ENCODE assay signal across 8 cellular contexts in genomic region chr17:31095239-31096105, GRCh38. TPM values are rescaled to one million over a fixed set of nuclear protein-coding genes. Genes with fewer than 3 reads are reported as not detected.
DNase-seq lines count a peak whose midpoint lies in the region; ATAC-seq and TF ChIP-seq lines count a peak whose summit lies in the region.

No MANE protein-coding gene starts in this region.

- WGBS in endodermal cell (ENCODE audit: insufficient coverage in 1 of 2, insufficient read length in 1 of 2), 2 experiments, result 0% methylated on average over 1 to 36 of the region's 44 CpGs

- H3K27me3 ChIP-seq in DND-41 (ENCODE audit: insufficient read depth, low read length, poor library complexity) (no peaks in the 10 kb centered on the region), endodermal cell (ENCODE audit: control insufficient read depth, insufficient read depth, low read length, poor library complexity, severe bottlenecking) (no peaks in the 10 kb centered on the region)

- peak overlapping the region; percentile 92 for H3K4me3 Mint-ChIP-seq in activated CD4-positive, alpha-beta memory T cell treated with anti-CD3 and anti-CD28 coated beads, Interleukin-2, amount 10 ng/mL, durations not matched to agents 7 days and 5 days
- peak overlapping the region; percentile 81 for H3K4me3 Mint-ChIP-seq in endodermal cell

- peaks cover 14% of the 10 kb centered on the region for H3K4me1 Mint-ChIP-seq in activated CD4-positive, alpha-beta memory T cell treated with anti-CD3 and anti-CD28 coated beads, Interleukin-2, amount 10 ng/mL, durations not matched to agents 7 days and 5 days
- H3K4me1 Mint-ChIP-seq in endodermal cell, result peaks cover 14% of the 10 kb centered on the region

- peak overlapping the region; percentile 88 for H2AFZ ChIP-seq in DND-41 (ENCODE audit: low read depth, low read length)

- no peaks in the 10 kb centered on the region for H3K9me3 Mint-ChIP-seq in activated CD4-positive, alpha-beta memory T cell treated with anti-CD3 and anti-CD28 coated beads, Interleukin-2, amount 10 ng/mL, durations not matched to agents 7 days and 5 days
- H3K9me3 Mint-ChIP-seq in endodermal cell, result no peaks in the 10 kb centered on the region

- H3K4me3 ChIP-seq in DND-41 (ENCODE audit: low read depth in 1 of 2, low read length in 2 of 2) (peak overlapping the region; percentile 69 to 99), endodermal cell (ENCODE audit: low read length) (peak overlapping the region; percentile 93)

- H3K4me2 ChIP-seq in DND-41 (ENCODE audit: insufficient read depth, low read length), result peak overlapping the region; percentile 84

- H3K9me3 ChIP-seq in DND-41 (ENCODE audit: insufficient read depth, low read length, severe bottlenecking) (no peaks in the 10 kb centered on the region), endodermal cell (ENCODE audit: control insufficient read depth, low read length) (no peaks in the 10 kb centered on the region)

- POLR2A ChIA-PET in activated CD4-positive, alpha-beta memory T cell treated with anti-CD3 and anti-CD28 coated beads, Interleukin-2, amount 10 ng/mL, durations not matched to agents 7 days and 5 days (lab: Charles Lee), result interaction anchor here (0.6 to 1.3 kb wide), 4 partner anchors 87 to 718 kb away, joined by 3 to 4 read pairs (median 4); no protein-coding TSS in a partner anchor

- H3K27ac ChIP-seq in DND-41 (ENCODE audit: low read length) (peak overlapping the region; percentile 88), endodermal cell (ENCODE audit: low read depth, low read length) (peak overlapping the region; percentile 88)

- DNase-seq in DND-41, result peak; percentile 54
- DNase-seq in HCEC 1CT, result peak; percentile 17
- peak; percentile 33 for DNase-seq in NCI-H2227 treated with DMSO at 0.1 percent for 48 hours (lab: John Stamatoyannopoulos, UW)
- peak; percentile 27 for DNase-seq in activated CD4-positive, alpha-beta memory T cell treated with anti-CD3 and anti-CD28 coated beads, Interleukin-2, amount 10 ng/mL, durations not matched to agents 7 days and 5 days
- peak; percentile 95 for DNase-seq in endodermal cell
- peak; percentile 44 to 56 for DNase-seq in lung microvascular endothelial cell (ENCODE audit: low read depth in 2 of 2)
- peak; percentile 11 for DNase-seq in stimulated activated naive CD4-positive, alpha-beta T cell treated with Interleukin-2 at 50 U/mL for 16 hours (lab: John Stamatoyannopoulos, UW)

- H3K27ac Mint-ChIP-seq in activated CD4-positive, alpha-beta memory T cell treated with anti-CD3 and anti-CD28 coated beads, Interleukin-2, amount 10 ng/mL, durations not matched to agents 7 days and 5 days, result peak overlapping the region; percentile 71
- H3K27ac Mint-ChIP-seq in endodermal cell, result peak overlapping the region; percentile 93

- H3K9ac ChIP-seq in DND-41 (ENCODE audit: low read depth, low read length) (peak overlapping the region; percentile 91), endodermal cell (ENCODE audit: extremely low read depth, low read length, poor library complexity, severe bottlenecking) (peak overlapping the region; percentile 79)

- peak; percentile 4 for TF ChIP-seq CTCF in DND-41 (IDR thresholded peaks at IDR 0.05; ENCODE audit: borderline replicate concordance, extremely low read depth, low read length, poor library complexity, severe bottlenecking)
- no peak for TF ChIP-seq CTCF in endodermal cell (conservative IDR thresholded peaks at IDR 0.05)

- H3K27me3 Mint-ChIP-seq in activated CD4-positive, alpha-beta memory T cell treated with anti-CD3 and anti-CD28 coated beads, Interleukin-2, amount 10 ng/mL, durations not matched to agents 7 days and 5 days, result no peaks in the 10 kb centered on the region
- H3K27me3 Mint-ChIP-seq in endodermal cell (ENCODE audit: insufficient read depth), result no peaks in the 10 kb centered on the region

- ATAC-seq in DND-41 (ENCODE audit: insufficient read depth, low read depth) (peak; percentile 51), GM18520 (IDR thresholded peaks at IDR 0.05; ENCODE audit: unreplicated experiment) (no peak)

- H3K36me3 ChIP-seq in DND-41 (ENCODE audit: insufficient read depth, low read length), result no peaks in the 10 kb centered on the region; the same call in 1 of the 2 replicates
- peaks cover 3% of the 10 kb centered on the region for H3K36me3 ChIP-seq in endodermal cell (ENCODE audit: control insufficient read depth, insufficient read depth, low read length)

- peaks cover 52% of the 10 kb centered on the region for H3K79me2 ChIP-seq in DND-41 (ENCODE audit: insufficient read depth, low read length)

- CTCF ChIA-PET in activated CD4-positive, alpha-beta memory T cell treated with anti-CD3 and anti-CD28 coated beads, Interleukin-2, amount 10 ng/mL, durations not matched to agents 7 days and 5 days (lab: Charles Lee), result interaction anchor here (0.6 to 0.8 kb wide), 2 partner anchors 22 to 994 kb away, joined by 3 to 7 read pairs; no protein-coding TSS in a partner anchor

- peaks cover 2% of the 10 kb centered on the region for H3K36me3 Mint-ChIP-seq in activated CD4-positive, alpha-beta memory T cell treated with anti-CD3 and anti-CD28 coated beads, Interleukin-2, amount 10 ng/mL, durations not matched to agents 7 days and 5 days (ENCODE audit: low read depth)
- peaks cover 13% of the 10 kb centered on the region for H3K36me3 Mint-ChIP-seq in endodermal cell (ENCODE audit: low read depth)

- peaks cover 29% of the 10 kb centered on the region for H3K4me1 ChIP-seq in DND-41 (ENCODE audit: insufficient read depth, low read length)
- no peaks in the 10 kb centered on the region for H3K4me1 ChIP-seq in endodermal cell (ENCODE audit: control insufficient read depth, insufficient read depth, low read length)

- peaks cover 9% of the 10 kb centered on the region; the same call in 1 of the 2 replicates for H4K20me1 ChIP-seq in DND-41 (ENCODE audit: insufficient read depth, low read length)

RNA-seq across cellular contexts. Expression of gene NF1, which starts 0.7 kb away (rescaled TPM):
- 10 to 100 TPM; 22.6 to 25.5 TPM for total RNA-seq in activated CD4-positive, alpha-beta memory T cell treated with anti-CD3 and anti-CD28 coated beads, Interleukin-2, amount 10 ng/mL, durations not matched to agents 7 days and 5 days
- 10 to 100 TPM; 61.9 to 69.3 TPM for total RNA-seq in endodermal cell
- 35.2 TPM for polyA plus RNA-seq in endodermal cell (2013, experiment 1 of 2)
- 34.2 TPM for polyA plus RNA-seq in endodermal cell (2013, experiment 2 of 2)
- 20.3 and 24.2 TPM in 2 replicates for total RNA-seq in lung microvascular endothelial cell

Comparison
In these comparisons a context has a peak if more than half of its experiments do, and no peak if none do; other contexts are left out.
1. DNase-seq: peak in every context shown above with its lines; median percentile 95 in endodermal cell; 54 in DND-41; 50 in lung microvascular endothelial cell; 33 in NCI-H2227 treated with DMSO at 0.1 percent for 48 hours; 27 in activated CD4-positive, alpha-beta memory T cell treated with anti-CD3 and anti-CD28 coated beads, Interleukin-2, amount 10 ng/mL, durations not matched to agents 7 days and 5 days; 17 in HCEC 1CT; 11 in stimulated activated naive CD4-positive, alpha-beta T cell treated with Interleukin-2 at 50 U/mL for 16 hours.